8 cellular contexts compared by ENCODE assay signal in genomic region chr3:50238549-50239026, GRCh38. TPM values are rescaled to one million over a fixed set of nuclear protein-coding genes. Genes with fewer than 3 reads are reported as not detected.
A peak's percentile ranks its signal among the peaks of the same experiment; 100 is the strongest.
DNase-seq lines count a peak whose midpoint lies in the region; ATAC-seq and TF ChIP-seq lines count a peak whose summit lies in the region.

No MANE protein-coding gene starts in this region.

- peak overlapping the region; percentile 95 for H3K27ac Mint-ChIP-seq in endodermal cell

- no peaks in the 10 kb centered on the region for H3K27me3 ChIP-seq in endodermal cell (ENCODE audit: control insufficient read depth, insufficient read depth, low read length, poor library complexity, severe bottlenecking)
- H3K27me3 ChIP-seq in mucosa of stomach (ENCODE audit: control insufficient read depth, insufficient read depth, low read length) = peaks cover 12% of the 10 kb centered on the region
- no peaks in the 10 kb centered on the region for H3K27me3 ChIP-seq in aorta (ENCODE audit: control insufficient read depth in 1 of 2, insufficient read depth in 2 of 2, low read length in 1 of 2)

- ATAC-seq in aorta (ENCODE audit: low FRiP score) = peak; percentile 27
- no peak for ATAC-seq in activated CD4-positive, CD25-positive, alpha-beta regulatory T cell treated with anti-CD3 and anti-CD28 coated beads, Interleukin-2, amount 50 U/mL, for 24 hours

- TF ChIP-seq CTCF in RWPE1 (conservative IDR thresholded peaks at IDR 0.05; ENCODE audit: low read depth) = no peak
- TF ChIP-seq CTCF in endodermal cell (conservative IDR thresholded peaks at IDR 0.05) = peak; percentile 40

- no peaks in the 10 kb centered on the region for H3K9me3 Mint-ChIP-seq in endodermal cell

- no peak overlapping the region for H3K9ac ChIP-seq in endodermal cell (ENCODE audit: extremely low read depth, low read length, poor library complexity, severe bottlenecking)
- peak overlapping the region; percentile 78 for H3K9ac ChIP-seq in mucosa of stomach (ENCODE audit: low read length)

- H3K4me1 ChIP-seq in endodermal cell (ENCODE audit: control insufficient read depth, insufficient read depth, low read length) (peaks cover 42% of the 10 kb centered on the region), mucosa of stomach (ENCODE audit: control insufficient read depth, insufficient read depth, low read length) (peaks cover 79% of the 10 kb centered on the region), aorta (ENCODE audit: control insufficient read depth in 1 of 2, insufficient read depth in 2 of 2, low read length in 2 of 2) (peaks cover 0 to 2% of the 10 kb centered on the region in 2 donors)

- H3K27me3 Mint-ChIP-seq in endodermal cell (ENCODE audit: insufficient read depth) = no peaks in the 10 kb centered on the region

- POLR2A ChIA-PET in RWPE1 (lab: Yijun Ruan, JAX; ENCODE audit: low non-redundant PET) = interaction anchor here (0.5 kb wide), 1 partner anchor 10 kb away, joined by 3 read pairs; no protein-coding TSS in a partner anchor

- H3K36me3 Mint-ChIP-seq in endodermal cell (ENCODE audit: low read depth) = peaks cover 7% of the 10 kb centered on the region

- intact Hi-C loops in aorta (cut with DNase I) = no loop called here

- DNase-seq in RWPE1 (ENCODE audit: low spot score) (no peak), endodermal cell (no peak), aorta (peak; percentile 91 to 95), activated gamma-delta T cell treated with Interleukin-2 at 50 U/mL for 16 hours (no peak), NCI-H146 (lab: John Stamatoyannopoulos, UW) (no peak)

- peak overlapping the region; percentile 96 for H3K4me3 Mint-ChIP-seq in endodermal cell

- H3K9me3 ChIP-seq in endodermal cell (ENCODE audit: control insufficient read depth, low read length) = no peaks in the 10 kb centered on the region
- no peaks in the 10 kb centered on the region for H3K9me3 ChIP-seq in mucosa of stomach (ENCODE audit: control insufficient read depth, low read length)
- no peaks in the 10 kb centered on the region for H3K9me3 ChIP-seq in aorta (ENCODE audit: control insufficient read depth, low read length)

- peaks cover 11% of the 10 kb centered on the region for H3K36me3 ChIP-seq in endodermal cell (ENCODE audit: control insufficient read depth, insufficient read depth, low read length)
- no peaks in the 10 kb centered on the region for H3K36me3 ChIP-seq in mucosa of stomach (ENCODE audit: control insufficient read depth, insufficient read depth, low read length)
- no peaks in the 10 kb centered on the region for H3K36me3 ChIP-seq in aorta (ENCODE audit: control insufficient read depth in 1 of 2, insufficient read depth in 2 of 2, low read length in 1 of 2)

- WGBS in endodermal cell (ENCODE audit: insufficient coverage in 1 of 2, insufficient read length in 1 of 2), 2 experiments = 95 to 98% methylated on average over 7 of the region's 7 CpGs
- 0 to 1% methylated on average over 7 of the region's 7 CpGs for WGBS in aorta, 2 donors

- H3K27ac ChIP-seq in RWPE1 (peak overlapping the region; percentile 100), endodermal cell (ENCODE audit: low read depth, low read length) (peak overlapping the region; percentile 30), aorta (ENCODE audit: low read depth in 1 of 2, low read length in 2 of 2) (peak overlapping the region; percentile 46 to 91)

- peaks cover 51% of the 10 kb centered on the region for H3K4me1 Mint-ChIP-seq in endodermal cell

- CTCF ChIA-PET in RWPE1 (lab: Yijun Ruan, JAX) = no interaction called here

- H3K4me3 ChIP-seq in GM08714 (ENCODE audit: low read length) = peak overlapping the region; percentile 71; the same call in 1 of the 2 replicates
- peak overlapping the region; percentile 94 for H3K4me3 ChIP-seq in endodermal cell (ENCODE audit: low read length)
- peak overlapping the region; percentile 87 for H3K4me3 ChIP-seq in mucosa of stomach (ENCODE audit: low read length)
- H3K4me3 ChIP-seq in aorta (ENCODE audit: low read length in 2 of 2) = peak overlapping the region in 1 of 2 donors; percentile 28

RNA-seq across cellular contexts. Expression of gene GNAI2, which starts 2.6 kb away (rescaled TPM):
- total RNA-seq in endodermal cell (100 to 1,000 TPM; 243 to 278 TPM), aorta (100 to 1,000 TPM; 301 to 356 TPM)
- 454 TPM for polyA plus RNA-seq in endodermal cell (2013, experiment 1 of 2)
- 428 TPM for polyA plus RNA-seq in endodermal cell (2013, experiment 2 of 2)
- 100 to 1,000 TPM; 174 to 217 TPM for polyA plus RNA-seq in aorta

RNA-seq across cellular contexts. Expression of gene SEMA3B, which starts 30.4 kb away (rescaled TPM):
- total RNA-seq in endodermal cell = 10 to 100 TPM in 1 of 2 donors, 1 to 10 TPM in 1; 6.5 to 10.3 TPM
- 19.4 TPM for polyA plus RNA-seq in endodermal cell (2013, experiment 1 of 2)
- 15.1 TPM for polyA plus RNA-seq in endodermal cell (2013, experiment 2 of 2)
- total RNA-seq in aorta = 10 to 100 TPM; 26.0 to 57.4 TPM
- polyA plus RNA-seq in aorta = 10 to 100 TPM; 23.3 to 69.5 TPM

RNA-seq across cellular contexts. Expression of gene SLC38A3, which starts 33.5 kb away (rescaled TPM):
- total RNA-seq in endodermal cell (1 to 10 TPM; 1.5 to 1.9 TPM), aorta (1 to 10 TPM in 1 of 2 donors, under 1 TPM in 1; 0.19 to 1.4 TPM)
- 4.4 TPM for polyA plus RNA-seq in endodermal cell (2013, experiment 1 of 2)
- 4.3 TPM for polyA plus RNA-seq in endodermal cell (2013, experiment 2 of 2)
- under 1 TPM in 1 of 2 donors, not detected in 1; 0.56 TPM for polyA plus RNA-seq in aorta

RNA-seq across cellular contexts. Expression of gene LSMEM2, which starts 40.3 kb away (rescaled TPM):
- total RNA-seq in endodermal cell = not detected
- 0.25 TPM for polyA plus RNA-seq in endodermal cell (2013, experiment 1 of 2)
- polyA plus RNA-seq in endodermal cell (2013, experiment 2 of 2) = not detected
- total RNA-seq in aorta = under 1 TPM in 1 of 2 donors, not detected in 1; 0.51 TPM
- 1 to 10 TPM in 1 of 2 donors, not detected in 1; 1.3 TPM for polyA plus RNA-seq in aorta

RNA-seq across cellular contexts. Expression of gene GNAT1, which starts 47.2 kb away (rescaled TPM):
- total RNA-seq in endodermal cell (1 to 10 TPM in 1 of 2 donors, under 1 TPM in 1; 0.42 to 1.2 TPM), aorta (not detected)
- 0.11 TPM for polyA plus RNA-seq in endodermal cell (2013, experiment 1 of 2)
- polyA plus RNA-seq in endodermal cell (2013, experiment 2 of 2) = 0.12 TPM
- polyA plus RNA-seq in aorta = not detected

Comparison
In these comparisons a context has a peak if more than half of its experiments do, and no peak if none do; other contexts are left out.
1. DNase-seq: peak in aorta (2 of 2); none in RWPE1 (single experiment), endodermal cell (single experiment), activated gamma-delta T cell treated with Interleukin-2 at 50 U/mL for 16 hours (single experiment) and NCI-H146 (single experiment).
2. H3K27ac ChIP-seq: peak in every context shown above with its lines; median percentile 100 in RWPE1; 68 in aorta; 30 in endodermal cell.